Comparison of ENCODE assay signal across 29 cellular contexts in genomic region chr18:74870950-74871349, GRCh38.
DNase-seq lines count a peak whose midpoint lies in the region; ATAC-seq and TF ChIP-seq lines count a peak whose summit lies in the region.
"Had no signal": no experiment of that assay in that cellular context is flagged by ENCODE, and none has a peak within 500 bp of the region (broad histone marks: within the 10 kb centered on the region; RNA-seq: fewer than 3 reads in every experiment).

No MANE protein-coding gene starts in this region.

- no peaks in the 10 kb centered on the region for H3K4me1 Mint-ChIP-seq in activated CD8-positive, alpha-beta T cell treated with anti-CD3 and anti-CD28 coated beads, Interleukin-2, amount 10 ng/mL, durations not matched to agents 7 days and 5 days (ENCODE audit: low read depth)
- H3K4me1 Mint-ChIP-seq: activated CD4-positive, alpha-beta T cell treated with anti-CD3 and anti-CD28 coated beads, Interleukin-2, amount 10 ng/mL, durations not matched to agents 7 days and 5 days; immature natural killer cell had no signal

- H3K27ac ChIP-seq in DOHH2 (ENCODE audit: low read depth, low read length) = peak overlapping the region; percentile 73
- peak overlapping the region; percentile 58 for H3K27ac ChIP-seq in OCI-LY1 (ENCODE audit: low read depth, low read length, poor library complexity, severe bottlenecking)
- H3K27ac ChIP-seq: breast epithelium, HL-60, upper lobe of left lung, WERI-Rb-1 had no signal

- H3K27me3 Mint-ChIP-seq in activated CD8-positive, alpha-beta T cell treated with anti-CD3 and anti-CD28 coated beads, Interleukin-2, amount 10 ng/mL, durations not matched to agents 7 days and 5 days (ENCODE audit: low read depth) = no peaks in the 10 kb centered on the region
- H3K27me3 Mint-ChIP-seq: activated CD4-positive, alpha-beta T cell treated with anti-CD3 and anti-CD28 coated beads, Interleukin-2, amount 10 ng/mL, durations not matched to agents 7 days and 5 days; naive thymus-derived CD8-positive, alpha-beta T cell had no signal

- H2AFZ ChIP-seq in OCI-LY1 (ENCODE audit: low read length) = 0 out of 2 replicates have a peak overlapping the region, but pooled peaks have one; percentile 7

- H3K36me3 ChIP-seq in DOHH2 (ENCODE audit: control insufficient read depth, low read length) (no peaks in the 10 kb centered on the region), OCI-LY1 (ENCODE audit: insufficient read depth, low read length) (no peaks in the 10 kb centered on the region)
- H3K36me3 ChIP-seq: breast epithelium, upper lobe of left lung, WERI-Rb-1 had no signal

- H3K27me3 ChIP-seq in DOHH2 (ENCODE audit: control insufficient read depth, low read length) (no peaks in the 10 kb centered on the region), OCI-LY1 (ENCODE audit: insufficient read depth, low read length) (no peaks in the 10 kb centered on the region)
- H3K27me3 ChIP-seq: breast epithelium, upper lobe of left lung had no signal

- DNase-seq in activated CD8-positive, alpha-beta T cell treated with anti-CD3 and anti-CD28 coated beads, Interleukin-2, amount 10 ng/mL, durations not matched to agents 7 days and 5 days = no peak
- DNase-seq in germinal center (ENCODE audit: low spot score) = no peak
- no peak for DNase-seq in midbrain (lab: John Stamatoyannopoulos, UW)
- DNase-seq: activated CD4-positive, alpha-beta T cell treated with anti-CD3 and anti-CD28 coated beads, Interleukin-2, amount 10 ng/mL, durations not matched to agents 7 days and 5 days; activated CD8-positive, alpha-beta memory T cell treated with anti-CD3 and anti-CD28 coated beads, Interleukin-2, amount 50 U/mL, for 4 hours; activated naive CD4-positive, alpha-beta T cell treated with anti-CD3 and anti-CD28 coated beads, Interleukin-2, amount 50 U/mL, for 16 hours; amygdala; DMS153; effector memory CD4-positive, alpha-beta T cell; foreskin fibroblast; GDM1; immature natural killer cell; left ventricle myocardium superior; naive thymus-derived CD8-positive, alpha-beta T cell; NCI-H1048; NCI-H1930; NCI-H345; NCI-H774; retina; upper lobe of left lung; WERI-Rb-1 had no signal

- H3K9me2 ChIP-seq in DOHH2 (replicated peaks; ENCODE audit: control insufficient read depth, low read length) = no peaks in the 10 kb centered on the region
- H3K9me2 ChIP-seq in OCI-LY1 (ENCODE audit: low read depth, low read length) = no peaks in the 10 kb centered on the region

- H4K20me1 ChIP-seq in DOHH2 (ENCODE audit: control insufficient read depth, insufficient read depth, low read depth, low read length) = no peaks in the 10 kb centered on the region
- H4K20me1 ChIP-seq in OCI-LY1 (ENCODE audit: insufficient read depth, low read length) = no peaks in the 10 kb centered on the region

- no peaks in the 10 kb centered on the region for H3K36me3 Mint-ChIP-seq in activated CD8-positive, alpha-beta T cell treated with anti-CD3 and anti-CD28 coated beads, Interleukin-2, amount 10 ng/mL, durations not matched to agents 7 days and 5 days (ENCODE audit: low read depth)
- H3K36me3 Mint-ChIP-seq: immature natural killer cell; mesothelial cell of epicardium; naive thymus-derived CD8-positive, alpha-beta T cell had no signal

- H3K9me3 ChIP-seq in DOHH2 (ENCODE audit: control insufficient read depth, insufficient read depth, low read length) = no peaks in the 10 kb centered on the region
- no peaks in the 10 kb centered on the region for H3K9me3 ChIP-seq in OCI-LY1 (ENCODE audit: low read length)
- H3K9me3 ChIP-seq: breast epithelium, upper lobe of left lung had no signal

- no peaks in the 10 kb centered on the region for H3K79me2 ChIP-seq in DOHH2 (ENCODE audit: control insufficient read depth, low read length)
- no peaks in the 10 kb centered on the region for H3K79me2 ChIP-seq in OCI-LY1 (ENCODE audit: insufficient read depth, low read length)

- no peak overlapping the region for H3K27ac Mint-ChIP-seq in activated CD8-positive, alpha-beta T cell treated with anti-CD3 and anti-CD28 coated beads, Interleukin-2, amount 10 ng/mL, durations not matched to agents 7 days and 5 days
- H3K27ac Mint-ChIP-seq: activated CD4-positive, alpha-beta T cell treated with anti-CD3 and anti-CD28 coated beads, Interleukin-2, amount 10 ng/mL, durations not matched to agents 7 days and 5 days; immature natural killer cell; mesothelial cell of epicardium; naive thymus-derived CD8-positive, alpha-beta T cell had no signal

- ATAC-seq in GM21367 (IDR thresholded peaks at IDR 0.05; ENCODE audit: unreplicated experiment) (peak; percentile 4), HG02973 (IDR thresholded peaks at IDR 0.05; ENCODE audit: unreplicated experiment) (peak; percentile 18), GM18868 (IDR thresholded peaks at IDR 0.05; ENCODE audit: unreplicated experiment) (no peak)
- ATAC-seq in activated CD8-positive, alpha-beta T cell treated with anti-CD3 and anti-CD28 coated beads, Interleukin-2, amount 10 ng/mL, durations not matched to agents 7 days and 5 days = no peak
- ATAC-seq: left ventricle myocardium superior; naive thymus-derived CD8-positive, alpha-beta T cell had no signal

- H3F3A ChIP-seq in DOHH2 (ENCODE audit: control insufficient read depth, insufficient read depth) = 0 out of 2 replicates have a peak, but pooled peaks cover 2% of the 10 kb centered on the region
- no peaks in the 10 kb centered on the region for H3F3A ChIP-seq in OCI-LY1 (ENCODE audit: insufficient read depth, low read length)

- H3K9me3 Mint-ChIP-seq in activated CD8-positive, alpha-beta T cell treated with anti-CD3 and anti-CD28 coated beads, Interleukin-2, amount 10 ng/mL, durations not matched to agents 7 days and 5 days (ENCODE audit: insufficient read depth) = no peaks in the 10 kb centered on the region
- H3K9me3 Mint-ChIP-seq: activated CD4-positive, alpha-beta T cell treated with anti-CD3 and anti-CD28 coated beads, Interleukin-2, amount 10 ng/mL, durations not matched to agents 7 days and 5 days; immature natural killer cell; mesothelial cell of epicardium; naive thymus-derived CD8-positive, alpha-beta T cell had no signal

- POLR2A ChIA-PET in activated CD8-positive, alpha-beta T cell treated with anti-CD3 and anti-CD28 coated beads, Interleukin-2, amount 10 ng/mL, durations not matched to agents 7 days and 5 days (lab: Charles Lee) = interaction anchor here (0.6 kb wide), 1 partner anchor 1339 kb away, joined by 3 read pairs; no protein-coding TSS in a partner anchor

- H3K4me3 ChIP-seq in DOHH2 (ENCODE audit: low read length) (peak overlapping the region; percentile 53), OCI-LY1 (ENCODE audit: low read depth, low read length, poor library complexity, severe bottlenecking) (no peak overlapping the region)
- H3K4me3 ChIP-seq: breast epithelium, upper lobe of left lung had no signal

- TF ChIP-seq CTCF in DOHH2 (IDR thresholded peaks at IDR 0.05; ENCODE audit: low read depth, low read length, poor library complexity, severe bottlenecking) (no peak), OCI-LY1 (IDR thresholded peaks at IDR 0.05; ENCODE audit: low read length) (no peak)

- H3K9ac ChIP-seq in OCI-LY1 (ENCODE audit: low read length) = no peak overlapping the region; the same call in 1 of the 2 replicates

- H3K4me3 Mint-ChIP-seq in activated CD8-positive, alpha-beta T cell treated with anti-CD3 and anti-CD28 coated beads, Interleukin-2, amount 10 ng/mL, durations not matched to agents 7 days and 5 days = no peak overlapping the region
- H3K4me3 Mint-ChIP-seq: activated CD4-positive, alpha-beta T cell treated with anti-CD3 and anti-CD28 coated beads, Interleukin-2, amount 10 ng/mL, durations not matched to agents 7 days and 5 days; immature natural killer cell; mesothelial cell of epicardium; naive thymus-derived CD8-positive, alpha-beta T cell had no signal

- H3K4me2 ChIP-seq in DOHH2 (ENCODE audit: low read length) (peak overlapping the region; percentile 71), OCI-LY1 (ENCODE audit: low read length) (peak overlapping the region; percentile 55)

- H3K4me1 ChIP-seq in DOHH2 (ENCODE audit: control insufficient read depth, low read length) = peaks cover 30% of the 10 kb centered on the region
- H3K4me1 ChIP-seq in OCI-LY1 (ENCODE audit: insufficient read depth, low read length, severe bottlenecking) = peaks cover 32% of the 10 kb centered on the region
- H3K4me1 ChIP-seq: breast epithelium, upper lobe of left lung had no signal

- CTCF ChIA-PET in activated CD8-positive, alpha-beta T cell treated with anti-CD3 and anti-CD28 coated beads, Interleukin-2, amount 10 ng/mL, durations not matched to agents 7 days and 5 days (lab: Charles Lee) = no interaction called here

Comparison
In these comparisons a context has a peak if more than half of its experiments do, and no peak if none do; other contexts are left out.
1. ATAC-seq: peak in GM21367 (single experiment) and HG02973 (single experiment); none in activated CD8-positive, alpha-beta T cell treated with anti-CD3 and anti-CD28 coated beads, Interleukin-2, amount 10 ng/mL, durations not matched to agents 7 days and 5 days (single experiment) and GM18868 (single experiment).